ENCODE assay signal across 8 cellular contexts in the genomic region with DNA sequence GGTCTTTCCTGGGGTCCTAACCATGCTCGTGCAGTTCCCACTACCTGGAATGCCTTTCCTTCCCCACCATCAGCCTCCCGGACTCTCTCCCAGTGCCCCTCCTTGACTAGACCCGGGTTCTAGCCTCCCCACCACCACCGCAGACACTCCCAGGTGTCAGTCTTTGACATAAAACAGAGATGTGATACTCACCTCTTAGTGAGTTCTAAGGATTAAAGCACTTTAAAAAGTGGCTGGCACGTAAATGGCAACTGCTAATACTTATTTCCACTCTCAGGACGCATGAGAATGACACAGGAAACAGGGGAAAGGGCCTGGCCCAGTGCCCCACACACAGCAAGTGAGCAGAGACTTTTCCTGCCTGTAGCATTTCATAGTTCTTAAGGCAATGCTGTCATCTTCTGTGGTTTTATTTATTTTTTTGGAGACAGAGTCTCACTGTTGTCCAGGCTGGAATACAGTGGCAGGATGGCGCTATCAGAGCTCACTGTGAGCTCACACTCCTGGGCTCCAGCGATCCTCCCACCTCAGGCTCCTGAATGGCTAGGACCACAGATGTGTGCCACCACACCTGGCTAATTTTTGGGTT. TPM values are rescaled to one million over a fixed set of nuclear protein-coding genes. Genes with fewer than 3 reads are reported as not detected.
A peak's percentile ranks its signal among the peaks of the same experiment; 100 is the strongest.
DNase-seq lines count a peak whose midpoint lies in the region; TF ChIP-seq lines count a peak whose summit lies in the region.

No MANE protein-coding gene starts in this region.

- no peaks in the 10 kb centered on the region for H3K9me3 Mint-ChIP-seq in mesothelial cell of epicardium

- H3K36me3 ChIP-seq in MM.1S (replicated peaks; ENCODE audit: insufficient read depth, low read length), result no peaks in the 10 kb centered on the region
- no peaks in the 10 kb centered on the region for H3K36me3 ChIP-seq in H7 (replicated peaks; ENCODE audit: control insufficient read depth, insufficient read depth, low read length)

- no peak overlapping the region for H3K4me2 ChIP-seq in MM.1S (ENCODE audit: low read depth, low read length)

- H3K36me3 Mint-ChIP-seq in mesothelial cell of epicardium, result no peaks in the 10 kb centered on the region

- no peaks in the 10 kb centered on the region for H3K9me2 ChIP-seq in MM.1S (replicated peaks; ENCODE audit: insufficient read depth, low read length)

- DNase-seq in M059J (ENCODE audit: low read depth) (peak; percentile 77), cardiac fibroblast (ENCODE audit: low read depth in 2 of 2) (peak; percentile 62 to 80), mesothelial cell of epicardium (ENCODE audit: low spot score in 2 of 2, unreplicated experiment in 2 of 2) (no peak), NCI-H146 treated with DMSO at 0.1 percent for 48 hours (lab: John Stamatoyannopoulos, UW; ENCODE audit: unreplicated experiment) (no peak), MM.1S (no peak), H7 (no peak)
- DNase-seq in stimulated activated CD8-positive, alpha-beta memory T cell treated with anti-CD3 and anti-CD28 coated beads, Interleukin-4, amount 100 ng/mL, for 48 hours, result no peak

- no peak overlapping the region for H3K4me3 Mint-ChIP-seq in mesothelial cell of epicardium

- no peaks in the 10 kb centered on the region for H3K9me3 ChIP-seq in MM.1S (replicated peaks; ENCODE audit: insufficient read depth, low read length)

- no peaks in the 10 kb centered on the region for H4K20me1 ChIP-seq in MM.1S (ENCODE audit: insufficient read depth, low read length)

- H3K79me2 ChIP-seq in MM.1S (ENCODE audit: low read length), result peaks cover 40% of the 10 kb centered on the region

- H3K4me3 ChIP-seq in cardiac fibroblast (replicated peaks in 1 of 2; ENCODE audit: low read depth in 2 of 2, low read length in 2 of 2), result no peak overlapping the region
- no peak overlapping the region for H3K4me3 ChIP-seq in MM.1S (ENCODE audit: low read length)
- H3K4me3 ChIP-seq in H7 (ENCODE audit: insufficient read depth, low read depth, low read length), result no peak overlapping the region

- peaks cover 48% of the 10 kb centered on the region for H3K4me1 Mint-ChIP-seq in mesothelial cell of epicardium

- no peaks in the 10 kb centered on the region for H3K27me3 Mint-ChIP-seq in mesothelial cell of epicardium (ENCODE audit: low read depth)

- H2AFZ ChIP-seq in MM.1S (ENCODE audit: low read length), result no peak overlapping the region

- H3F3A ChIP-seq in MM.1S (ENCODE audit: insufficient read depth, low read length), result peaks cover 42% of the 10 kb centered on the region

- H3K27ac Mint-ChIP-seq in mesothelial cell of epicardium, result peak overlapping the region; percentile 91

- peaks cover 27% of the 10 kb centered on the region for H3K4me1 ChIP-seq in MM.1S (ENCODE audit: low read length)

- TF ChIP-seq CTCF in 22Rv1 (IDR thresholded peaks at IDR 0.05) (no peak), cardiac fibroblast (IDR thresholded peaks at IDR 0.05; ENCODE audit: low read depth, low read length) (no peak), mesothelial cell of epicardium (IDR thresholded peaks at IDR 0.05; ENCODE audit: unreplicated experiment) (no peak), MM.1S (IDR thresholded peaks at IDR 0.05; ENCODE audit: low read length) (no peak)

- H3K27me3 ChIP-seq in MM.1S (replicated peaks; ENCODE audit: insufficient read depth, low read length) (no peaks in the 10 kb centered on the region), H7 (ENCODE audit: control insufficient read depth, insufficient read depth, low read length) (no peaks in the 10 kb centered on the region)

- H3K9ac ChIP-seq in MM.1S (ENCODE audit: low read length), result no peak overlapping the region

- H3K27ac ChIP-seq in 22Rv1, result peak overlapping the region; percentile 100
- H3K27ac ChIP-seq in MM.1S (ENCODE audit: low read length), result no peak overlapping the region

RNA-seq across cellular contexts. Expression of gene SLC25A45, which starts 1.9 kb away (rescaled TPM):
- 1.1 and 2.5 TPM in 2 replicates for total RNA-seq in M059J (2014; rRNA removed; shearing (Covaris generic))
- 3.9 to 4.7 TPM (median 4.7 TPM) in 3 replicates for total RNA-seq in mesothelial cell of epicardium
- total RNA-seq in H7 (2014; rRNA removed; shearing (Covaris generic)), result 0.73 and 0.81 TPM in 2 replicates

RNA-seq across cellular contexts. Expression of gene FRMD8, which starts 2.0 kb away (rescaled TPM):
- 42.6 and 43.0 TPM in 2 replicates for total RNA-seq in M059J (2014; rRNA removed; shearing (Covaris generic))
- total RNA-seq in mesothelial cell of epicardium, result 23.5 to 26.4 TPM (median 25.0 TPM) in 3 replicates
- 24.5 and 37.1 TPM in 2 replicates for total RNA-seq in H7 (2014; rRNA removed; shearing (Covaris generic))

RNA-seq across cellular contexts. Expression of gene TIGD3, which starts 29.8 kb away (rescaled TPM):
- total RNA-seq in M059J (2014; rRNA removed; shearing (Covaris generic)), result 1.7 TPM in 1 of 2 replicates, not detected in the other
- total RNA-seq in mesothelial cell of epicardium, result 0.49 to 0.75 TPM (median 0.60 TPM) in 3 replicates
- total RNA-seq in H7 (2014; rRNA removed; shearing (Covaris generic)), result 0.35 and 0.70 TPM in 2 replicates

RNA-seq across cellular contexts. Expression of gene NEAT1, which starts 38.2 kb away (rescaled TPM):
- 3.9 and 6.5 TPM in 2 replicates for total RNA-seq in M059J (2014; rRNA removed; shearing (Covaris generic))
- 236 to 269 TPM (median 246 TPM) in 3 replicates for total RNA-seq in mesothelial cell of epicardium
- total RNA-seq in H7 (2014; rRNA removed; shearing (Covaris generic)), result 6.4 and 10.6 TPM in 2 replicates

RNA-seq across cellular contexts. Expression of gene DPF2, which starts 50.7 kb away (rescaled TPM):
- total RNA-seq in M059J (2014; rRNA removed; shearing (Covaris generic)), result 31.5 and 43.5 TPM in 2 replicates
- total RNA-seq in mesothelial cell of epicardium, result 80.1 to 85.3 TPM (median 81.3 TPM) in 3 replicates
- 65.2 and 69.2 TPM in 2 replicates for total RNA-seq in H7 (2014; rRNA removed; shearing (Covaris generic))

Comparison
In these comparisons a context has a peak if more than half of its experiments do, and no peak if none do; other contexts are left out.
1. DNase-seq: peak in M059J (single experiment) and cardiac fibroblast (2 of 2); none in mesothelial cell of epicardium (0 of 2), NCI-H146 treated with DMSO at 0.1 percent for 48 hours (single experiment), MM.1S (single experiment), H7 (single experiment) and stimulated activated CD8-positive, alpha-beta memory T cell treated with anti-CD3 and anti-CD28 coated beads, Interleukin-4, amount 100 ng/mL, for 48 hours (single experiment).